ENCODE assay signal across 1 cellular context in genomic region chr3:195181781-195182469, GRCh38.
A peak's percentile ranks its signal among the peaks of the same experiment; 100 is the strongest.
TF ChIP-seq lines count a peak whose summit lies in the region.

No MANE protein-coding gene starts in this region.

TF ChIP-seq in H1, 55 proteins besides CTCF, POLR2A, EP300 and RAD21:
- peak; percentile 17; the same call in 1 of the 2 replicates for TF ChIP-seq SRF (IDR thresholded peaks at IDR 0.05; ENCODE audit: low read depth, low read length)
- no peak for TF ChIP-seq BACH1 (IDR thresholded peaks at IDR 0.05; ENCODE audit: low read length)
TF ChIP-seq in H1: peak in this region for 1.
